27 cellular contexts compared by ENCODE assay signal in the genomic region with DNA sequence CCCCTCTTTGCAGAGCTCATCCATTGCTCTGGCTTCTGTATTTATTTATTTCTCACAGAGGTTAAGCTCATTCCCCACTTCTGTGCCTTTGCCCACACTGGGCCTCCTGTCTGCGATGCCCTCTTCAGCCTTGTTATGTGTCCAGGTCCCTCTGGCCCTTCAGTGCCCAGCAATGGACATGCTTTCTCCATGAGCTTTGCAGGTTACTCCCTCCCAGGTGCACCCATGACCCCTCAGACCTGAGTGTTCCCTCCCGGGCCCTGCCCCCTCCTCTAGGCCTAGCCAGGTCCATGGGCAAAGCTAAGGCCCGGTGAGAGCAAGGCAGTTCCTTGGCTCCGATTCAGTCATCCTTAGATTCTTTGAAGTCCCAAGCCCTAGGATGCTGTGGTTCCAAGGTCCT. TPM values are rescaled to one million over a fixed set of nuclear protein-coding genes. Genes with fewer than 3 reads are reported as not detected.
"Had no signal": no experiment of that assay in that cellular context is flagged by ENCODE, and none has a peak within 500 bp of the region (broad histone marks: within the 10 kb centered on the region; RNA-seq: fewer than 3 reads in every experiment).

No MANE protein-coding gene starts in this region.

- H3K9ac ChIP-seq: parathyroid adenoma had no signal

- H3K27me3 ChIP-seq: colonic mucosa, esophagus muscularis mucosa, foreskin keratinocyte, gastroesophageal sphincter, heart left ventricle, hepatocyte, left lung, neutrophil, right lobe of liver, testis, tibial artery, upper lobe of left lung had no signal

- H3K4me2 ChIP-seq: hepatocyte had no signal

- H2AFZ ChIP-seq: hepatocyte, parathyroid adenoma had no signal

- H3K9me3 ChIP-seq: colonic mucosa, esophagus muscularis mucosa, gastroesophageal sphincter, heart left ventricle, left lung, neutrophil, right lobe of liver, testis, tibial artery, upper lobe of left lung had no signal

- H3K36me3 Mint-ChIP-seq: naive thymus-derived CD8-positive, alpha-beta T cell had no signal

- DNase-seq: colonic mucosa; dermis blood vessel endothelial cell; effector memory CD4-positive, alpha-beta T cell; foreskin keratinocyte; left cardiac atrium; left lung; naive thymus-derived CD8-positive, alpha-beta T cell; small intestine; stimulated activated CD4-positive, alpha-beta T cell treated with anti-CD3 and anti-CD28 coated beads, Interleukin-12 subunit alpha, Interleukin-12 subunit beta, amount 100 ng/mL, for 4 hours; stimulated activated CD4-positive, alpha-beta T cell treated with anti-CD3 and anti-CD28 coated beads, Interleukin-1b, Interleukin-23, amount 100 ng/mL, for 48 hours; stimulated activated CD4-positive, alpha-beta T cell treated with anti-CD3 and anti-CD28 coated beads, Interleukin-4, amount 100 ng/mL, for 1 hour; stimulated activated CD8-positive, alpha-beta memory T cell treated with anti-CD3 and anti-CD28 coated beads, Interleukin-4, amount 100 ng/mL, for 48 hours; stimulated activated naive CD4-positive, alpha-beta T cell treated with Interleukin-2 at 50 U/mL for 16 hours; substantia nigra; testis; tibial artery; upper lobe of left lung had no signal

- H3K4me3 Mint-ChIP-seq: naive thymus-derived CD8-positive, alpha-beta T cell; neural crest cell had no signal

- H3K9me3 Mint-ChIP-seq: naive thymus-derived CD8-positive, alpha-beta T cell; neural crest cell had no signal

- H3K36me3 ChIP-seq: colonic mucosa, esophagus muscularis mucosa, gastroesophageal sphincter, heart left ventricle, left lung, neutrophil, right lobe of liver, tibial artery, upper lobe of left lung had no signal

- H3K27ac Mint-ChIP-seq: naive thymus-derived CD8-positive, alpha-beta T cell; progenitor cell of endocrine pancreas had no signal

- H3K27ac ChIP-seq: colonic mucosa, esophagus muscularis mucosa, foreskin keratinocyte, gastroesophageal sphincter, hepatocyte, neutrophil, parathyroid adenoma, right lobe of liver, testis, tibial artery, upper lobe of left lung had no signal

- H3K4me3 ChIP-seq: colonic mucosa, esophagus muscularis mucosa, gastroesophageal sphincter, heart left ventricle, hepatocyte, left lung, right lobe of liver, testis, tibial artery, upper lobe of left lung had no signal

- ATAC-seq: foreskin keratinocyte; gastroesophageal sphincter; heart left ventricle; left cardiac atrium; left lung; naive thymus-derived CD8-positive, alpha-beta T cell; right lobe of liver had no signal

- H3K4me1 ChIP-seq: parathyroid adenoma had no signal

RNA-seq across cellular contexts. Expression of gene ARHGEF17, which starts 17.5 kb away (rescaled TPM):
- total RNA-seq: naive thymus-derived CD8-positive, alpha-beta T cell had no signal

RNA-seq across cellular contexts. Expression of gene P2RY6, which starts 18.4 kb away (rescaled TPM):
- total RNA-seq: dermis blood vessel endothelial cell, endothelial cell of umbilical vein, foreskin keratinocyte, neural crest cell had no signal
- polyA plus RNA-seq: foreskin keratinocyte; naive thymus-derived CD8-positive, alpha-beta T cell had no signal
